11 cellular contexts compared by ENCODE assay signal in genomic region chr18:23238651-23239349, GRCh38.
DNase-seq lines count a peak whose midpoint lies in the region; ATAC-seq and TF ChIP-seq lines count a peak whose summit lies in the region.
"Had no signal": no experiment of that assay in that cellular context is flagged by ENCODE, and none has a peak within 500 bp of the region (broad histone marks: within the 10 kb centered on the region; RNA-seq: fewer than 3 reads in every experiment).

No MANE protein-coding gene starts in this region.

- H3K27me3 ChIP-seq in MM.1S (replicated peaks; ENCODE audit: insufficient read depth, low read length): no peaks in the 10 kb centered on the region
- no peaks in the 10 kb centered on the region for H3K27me3 ChIP-seq in dorsolateral prefrontal cortex

- TF ChIP-seq CTCF in AG10803 (conservative IDR thresholded peaks at IDR 0.05; ENCODE audit: low read length) (no peak), MM.1S (IDR thresholded peaks at IDR 0.05; ENCODE audit: low read length) (no peak), dorsolateral prefrontal cortex (IDR thresholded peaks at IDR 0.05 in 54 of 56, conservative IDR thresholded peaks at IDR 0.05 in 2 of 56; ENCODE audit: low read depth in 1 of 56, partially characterized antibody in 56 of 56) (no peak), GM20000 (IDR thresholded peaks at IDR 0.05; ENCODE audit: extremely low read depth, missing control alignments) (no peak)

- H3F3A ChIP-seq in MM.1S (ENCODE audit: insufficient read depth, low read length): peaks cover 45% of the 10 kb centered on the region

- no peak overlapping the region for H3K9ac ChIP-seq in MM.1S (ENCODE audit: low read length)

- intact Hi-C loops in dorsolateral prefrontal cortex (cut with DNase I): loop anchor here (5.0 to 10.0 kb wide), 3 partner anchors 56 to 136 kb away; partner anchors contain the start of gene CABLES1 (in 1 of the 2)

- peak overlapping the region in 6 of 8 donors; percentile 17 to 88 (median 80) for H3K4me3 Mint-ChIP-seq in naive B cell

- no peak overlapping the region for H3K4me2 ChIP-seq in MM.1S (ENCODE audit: low read depth, low read length)

- H4K20me1 ChIP-seq in MM.1S (ENCODE audit: insufficient read depth, low read length): no peaks in the 10 kb centered on the region

- peak overlapping the region in 4 of 6 donors; percentile 69 to 90 (median 80) for H3K27ac Mint-ChIP-seq in naive B cell

- H3K36me3 ChIP-seq in MM.1S (replicated peaks; ENCODE audit: insufficient read depth, low read length): peaks cover 21% of the 10 kb centered on the region; the same call in 1 of the 2 replicates

- peaks cover 0 to 5% (median 5%) of the 10 kb centered on the region in 3 donors for H3K27me3 Mint-ChIP-seq in naive B cell

- H3K9me3 ChIP-seq in MM.1S (replicated peaks; ENCODE audit: insufficient read depth, low read length): no peaks in the 10 kb centered on the region

- DNase-seq in AG10803 (ENCODE audit: low read depth) (peak; percentile 66), MM.1S (no peak), dorsolateral prefrontal cortex (no peak), naive B cell (no peak), NCI-H748 treated with DMSO at 0.1 percent for 48 hours (lab: John Stamatoyannopoulos, UW) (no peak), NCI-H82 (lab: John Stamatoyannopoulos, UW) (no peak), GM20000 (ENCODE audit: low spot score) (no peak), NCI-H2227 (lab: John Stamatoyannopoulos, UW; ENCODE audit: unreplicated experiment) (no peak)
- DNase-seq: central memory CD4-positive, alpha-beta T cell; DMS 273 treated with DMSO at 0.1 percent for 48 hours; stimulated activated CD4-positive, alpha-beta T cell treated with anti-CD3 and anti-CD28 coated beads, Interleukin-4, amount 100 ng/mL, for 24 hours had no signal

- peak overlapping the region; percentile 97; the same call in 1 of the 2 replicates for H3K27ac ChIP-seq in MM.1S (ENCODE audit: low read length)
- H3K27ac ChIP-seq in dorsolateral prefrontal cortex: peak overlapping the region in 51 of 59 donors; percentile 3 to 95 (median 85)

- no peaks in the 10 kb centered on the region for H3K36me3 Mint-ChIP-seq in naive B cell

- no peaks in the 10 kb centered on the region for H3K9me2 ChIP-seq in MM.1S (replicated peaks; ENCODE audit: insufficient read depth, low read length)

- no peak for ATAC-seq in naive B cell (ENCODE audit: low read depth in 2 of 2)

- no peaks in the 10 kb centered on the region for H3K9me3 Mint-ChIP-seq in naive B cell

- peaks cover 9 to 27% (median 13%) of the 10 kb centered on the region in 3 donors for H3K4me1 Mint-ChIP-seq in naive B cell

- H2AFZ ChIP-seq in MM.1S (ENCODE audit: low read length): no peak overlapping the region

- peaks cover 28% of the 10 kb centered on the region for H3K79me2 ChIP-seq in MM.1S (ENCODE audit: low read length)

- no peak overlapping the region for H3K4me3 ChIP-seq in AG10803 (ENCODE audit: low read length)
- H3K4me3 ChIP-seq in MM.1S (ENCODE audit: low read length): no peak overlapping the region
- peak overlapping the region in 1 of 59 donors; percentile 34 for H3K4me3 ChIP-seq in dorsolateral prefrontal cortex

- peaks cover 53% of the 10 kb centered on the region for H3K4me1 ChIP-seq in MM.1S (ENCODE audit: low read length)
